In the genomic region with DNA sequence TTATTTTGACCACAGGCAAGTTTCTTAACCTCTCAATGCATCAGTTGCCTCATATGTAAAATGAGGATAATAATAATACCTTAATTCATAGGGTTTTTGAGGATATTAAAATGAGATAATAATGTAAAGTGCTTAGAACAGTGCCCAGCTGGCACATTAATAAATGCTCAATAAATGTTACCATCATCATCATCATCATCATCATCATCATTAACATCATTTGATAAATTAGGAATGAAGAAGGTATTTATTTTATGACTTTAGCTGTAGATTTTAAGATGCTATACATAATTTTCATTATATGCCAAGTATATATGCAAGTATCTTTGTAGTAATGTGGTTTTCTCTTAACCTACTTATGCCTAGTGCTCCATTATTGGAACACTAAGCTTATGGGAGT, we compare ENCODE assay signal across 1 cellular context.
A peak's percentile ranks its signal among the peaks of the same experiment; 100 is the strongest.
TF ChIP-seq lines count a peak whose summit lies in the region.

No MANE protein-coding gene starts in this region.

TF ChIP-seq in HEK293, 187 proteins besides CTCF, POLR2A, EP300 and RAD21:
- TF ChIP-seq, protein P1, sequence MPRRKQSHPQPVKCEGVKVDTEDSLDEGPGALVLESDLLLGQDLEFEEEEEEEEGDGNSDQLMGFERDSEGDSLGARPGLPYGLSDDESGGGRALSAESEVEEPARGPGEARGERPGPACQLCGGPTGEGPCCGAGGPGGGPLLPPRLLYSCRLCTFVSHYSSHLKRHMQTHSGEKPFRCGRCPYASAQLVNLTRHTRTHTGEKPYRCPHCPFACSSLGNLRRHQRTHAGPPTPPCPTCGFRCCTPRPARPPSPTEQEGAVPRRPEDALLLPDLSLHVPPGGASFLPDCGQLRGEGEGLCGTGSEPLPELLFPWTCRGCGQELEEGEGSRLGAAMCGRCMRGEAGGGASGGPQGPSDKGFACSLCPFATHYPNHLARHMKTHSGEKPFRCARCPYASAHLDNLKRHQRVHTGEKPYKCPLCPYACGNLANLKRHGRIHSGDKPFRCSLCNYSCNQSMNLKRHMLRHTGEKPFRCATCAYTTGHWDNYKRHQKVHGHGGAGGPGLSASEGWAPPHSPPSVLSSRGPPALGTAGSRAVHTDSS (tag by site-specific recombination; IDR thresholded peaks at IDR 0.05), result peak; percentile 91
